In genomic region chr22:16562711-16563554, GRCh38 we compare ENCODE assay signal across 33 cellular contexts. TPM values are rescaled to one million over a fixed set of nuclear protein-coding genes. Genes with fewer than 3 reads are reported as not detected.
"Had no signal": no experiment of that assay in that cellular context is flagged by ENCODE, and none has a peak within 500 bp of the region (broad histone marks: within the 10 kb centered on the region; RNA-seq: fewer than 3 reads in every experiment).

No MANE protein-coding gene starts in this region.

- H3K27me3 ChIP-seq: ovary, sigmoid colon, spleen, suprapubic skin, tibial artery, upper lobe of right lung, uterus had no signal

- DNase-seq: hypothalamus; immature natural killer cell; left ventricle myocardium inferior; midbrain; mucosa of descending colon; naive thymus-derived CD4-positive, alpha-beta T cell; sigmoid colon; small intestine; spleen; stimulated activated CD4-positive, alpha-beta T cell treated with anti-CD3 and anti-CD28 coated beads, Interleukin-4, amount 100 ng/mL, for 24 hours; stimulated activated naive CD4-positive, alpha-beta T cell; tibial artery; trophoblast cell; upper lobe of right lung; uterus had no signal

- H3K27ac ChIP-seq: left ventricle myocardium inferior, ovary, sigmoid colon, spleen, suprapubic skin, thoracic aorta, tibial artery, upper lobe of right lung, uterus had no signal

- H3K36me3 ChIP-seq: left ventricle myocardium inferior, ovary, sigmoid colon, spleen, suprapubic skin, thoracic aorta, tibial artery, upper lobe of right lung, uterus had no signal

- ATAC-seq: mucosa of descending colon; naive thymus-derived CD4-positive, alpha-beta T cell; natural killer cell treated with Interleukin-12 subunit alpha and Interleukin-12 subunit beta and Interleukin-15 and Interleukin-18, amount 100 ng/mL, for 72 hours; right cardiac atrium; stimulated activated effector memory CD8-positive, alpha-beta T cell treated with anti-CD3 and anti-CD28 coated beads, Interleukin-12 subunit alpha, Interleukin-12 subunit beta, amount 100 ng/mL, for 72 hours; upper lobe of right lung had no signal

- H3K27me3 Mint-ChIP-seq: memory B cell; natural killer cell treated with Interleukin-12 subunit alpha and Interleukin-12 subunit beta and Interleukin-15 and Interleukin-18, amount 100 ng/mL, for 72 hours; progenitor cell of endocrine pancreas; stimulated activated naive CD8-positive, alpha-beta T cell treated with anti-CD3 and anti-CD28 coated beads, Interleukin-15, Interleukin-2, amounts not matched to agents 100 ng/mL and 50 ng/mL, for 24 hours had no signal

- H3K27ac Mint-ChIP-seq: immature natural killer cell; memory B cell; naive thymus-derived CD4-positive, alpha-beta T cell; natural killer cell treated with Interleukin-12 subunit alpha and Interleukin-12 subunit beta and Interleukin-15 and Interleukin-18, amount 100 ng/mL, for 72 hours; progenitor cell of endocrine pancreas; stimulated activated effector memory CD8-positive, alpha-beta T cell treated with anti-CD3 and anti-CD28 coated beads, Interleukin-12 subunit alpha, Interleukin-12 subunit beta, amount 100 ng/mL, for 72 hours; stimulated activated naive CD8-positive, alpha-beta T cell treated with anti-CD3 and anti-CD28 coated beads, Interleukin-15, Interleukin-2, amounts not matched to agents 100 ng/mL and 50 ng/mL, for 24 hours had no signal

- H3K4me3 Mint-ChIP-seq: immature natural killer cell; memory B cell; naive thymus-derived CD4-positive, alpha-beta T cell; natural killer cell treated with Interleukin-12 subunit alpha and Interleukin-12 subunit beta and Interleukin-15 and Interleukin-18, amount 100 ng/mL, for 72 hours; stimulated activated effector memory CD8-positive, alpha-beta T cell treated with anti-CD3 and anti-CD28 coated beads, Interleukin-12 subunit alpha, Interleukin-12 subunit beta, amount 100 ng/mL, for 72 hours; stimulated activated naive CD8-positive, alpha-beta T cell treated with anti-CD3 and anti-CD28 coated beads, Interleukin-15, Interleukin-2, amounts not matched to agents 100 ng/mL and 50 ng/mL, for 24 hours had no signal

- H3K4me3 ChIP-seq: left ventricle myocardium inferior, mucosa of descending colon, ovary, sigmoid colon, spleen, suprapubic skin, thoracic aorta, tibial artery, upper lobe of right lung, uterus had no signal

- H3K4me1 Mint-ChIP-seq: immature natural killer cell; memory B cell; naive thymus-derived CD4-positive, alpha-beta T cell; stimulated activated effector memory CD8-positive, alpha-beta T cell treated with anti-CD3 and anti-CD28 coated beads, Interleukin-12 subunit alpha, Interleukin-12 subunit beta, amount 100 ng/mL, for 72 hours had no signal

- H3K4me1 ChIP-seq: left ventricle myocardium inferior, sigmoid colon, spleen, suprapubic skin, tibial artery, upper lobe of right lung, uterus had no signal

- H3K9me3 ChIP-seq: left ventricle myocardium inferior, ovary, sigmoid colon, suprapubic skin, thoracic aorta, upper lobe of right lung had no signal

- H3K36me3 Mint-ChIP-seq: immature natural killer cell; memory B cell; naive thymus-derived CD4-positive, alpha-beta T cell; natural killer cell treated with Interleukin-12 subunit alpha and Interleukin-12 subunit beta and Interleukin-15 and Interleukin-18, amount 100 ng/mL, for 72 hours; stimulated activated effector memory CD8-positive, alpha-beta T cell treated with anti-CD3 and anti-CD28 coated beads, Interleukin-12 subunit alpha, Interleukin-12 subunit beta, amount 100 ng/mL, for 72 hours had no signal

- H3K9me3 Mint-ChIP-seq: memory B cell; natural killer cell treated with Interleukin-12 subunit alpha and Interleukin-12 subunit beta and Interleukin-15 and Interleukin-18, amount 100 ng/mL, for 72 hours; stimulated activated effector memory CD8-positive, alpha-beta T cell treated with anti-CD3 and anti-CD28 coated beads, Interleukin-12 subunit alpha, Interleukin-12 subunit beta, amount 100 ng/mL, for 72 hours; stimulated activated naive CD8-positive, alpha-beta T cell treated with anti-CD3 and anti-CD28 coated beads, Interleukin-15, Interleukin-2, amounts not matched to agents 100 ng/mL and 50 ng/mL, for 24 hours had no signal

RNA-seq across cellular contexts. Expression of gene CCT8L2, which starts 29.7 kb away (rescaled TPM):
- total RNA-seq: kidney epithelial cell; left ventricle myocardium inferior; lower leg skin; lung microvascular endothelial cell; mesenteric fat pad; mucosa of descending colon; myocyte; naive thymus-derived CD4-positive, alpha-beta T cell; natural killer cell treated with Interleukin-12 subunit alpha and Interleukin-12 subunit beta and Interleukin-15 and Interleukin-18, amount 100 ng/mL, for 72 hours; omental fat pad; ovary; progenitor cell of endocrine pancreas; pulmonary artery endothelial cell; renal cortical epithelial cell; right cardiac atrium; sigmoid colon; spleen; subcutaneous adipose tissue; suprapubic skin; thoracic aorta; upper lobe of right lung; uterus had no signal
